Comparison of ENCODE assay signal across 8 cellular contexts in genomic region chr17:42997390-42997983, GRCh38. TPM values are rescaled to one million over a fixed set of nuclear protein-coding genes. Genes with fewer than 3 reads are reported as not detected.
DNase-seq lines count a peak whose midpoint lies in the region; ATAC-seq, FAIRE-seq and TF ChIP-seq lines count a peak whose summit lies in the region.

No MANE protein-coding gene starts in this region.

- intact Hi-C loops in K562 (cut with micrococcal nuclease), result loop anchor here (5.0 kb wide), 1 partner anchor 60 kb away; no protein-coding TSS in a partner anchor

- WGBS in K562 (ENCODE audit: insufficient coverage, low coverage, missing lambda C conversion rate), result 9% methylated on average over 5 of the region's 5 CpGs
- 50% methylated on average over 1 to 3 of the region's 5 CpGs for WGBS in mesodermal cell (ENCODE audit: insufficient coverage in 2 of 2), 2 experiments

- ATAC-seq in K562 (no peak), GM21526 (IDR thresholded peaks at IDR 0.05; ENCODE audit: low FRiP score, unreplicated experiment) (no peak)

- DNase-seq in AG04450 (ENCODE audit: low read depth, low spot score) (no peak), HT-29 (ENCODE audit: low spot score) (peak; percentile 30), K562 (ENCODE audit: extremely low read depth in 1 of 4, low spot score in 3 of 4) (no peak), COLO668 (lab: John Stamatoyannopoulos, UW; ENCODE audit: unreplicated experiment) (no peak), GOT3 (lab: John Stamatoyannopoulos, UW) (no peak)
- DNase-seq in activated CD4-positive, alpha-beta T cell treated with anti-CD3 and anti-CD28 coated beads for 1 hour, result no peak

- POLR2A ChIA-PET in AG04450 (lab: Yijun Ruan, JAX), result interaction anchor here (0.5 to 2.0 kb wide), 23 partner anchors 9 to 802 kb away, joined by 3 to 22 read pairs (median 5); partner anchors contain the start of genes AOC2, BECN1, IFI35 and NBR1
- POLR2A ChIA-PET in K562 (lab: Yijun Ruan, JAX), result interaction anchor here (0.5 to 2.7 kb wide), 33 partner anchors 9 to 420 kb away, joined by 3 to 31 read pairs (median 5); partner anchors contain the start of genes AOC2, BECN1, IFI35 and NBR1

- H4K20me1 ChIP-seq in K562 (replicated peaks; ENCODE audit: control insufficient read depth, insufficient read depth, low read length), result peaks cover 2% of the 10 kb centered on the region; the same call in 1 of the 2 replicates

- H3K36me3 ChIP-seq in K562 (ENCODE audit: control insufficient read depth, insufficient read depth, low read length), result peaks cover 59% of the 10 kb centered on the region
- peaks cover 57% of the 10 kb centered on the region for H3K36me3 ChIP-seq in mesodermal cell (ENCODE audit: control insufficient read depth, insufficient read depth, low read length)

- H3K4me1 ChIP-seq in K562 (replicated peaks in 1 of 2; ENCODE audit: control insufficient read depth in 2 of 2, insufficient read depth in 2 of 2, low read length in 2 of 2) (peaks cover 14 to 18% of the 10 kb centered on the region in 2 experiments; a peak in 4 of 5 replicates), mesodermal cell (ENCODE audit: control insufficient read depth, insufficient read depth, low read length, poor library complexity, severe bottlenecking) (peaks cover 23% of the 10 kb centered on the region)

- H3K27me3 ChIP-seq in AG04450 (ENCODE audit: control insufficient read depth, insufficient read depth, low read length) (no peaks in the 10 kb centered on the region), K562 (ENCODE audit: control insufficient read depth in 2 of 2, insufficient read depth in 2 of 2, low read length in 2 of 2) (no peaks in the 10 kb centered on the region)

- CTCF ChIA-PET in AG04450 (lab: Charles Lee), result interaction anchor here (0.6 to 2.6 kb wide), 19 partner anchors 9 to 419 kb away, joined by 3 to 22 read pairs (median 5); partner anchors contain the start of genes AOC2, BECN1, IFI35 and PTGES3L
- CTCF ChIA-PET in K562 (lab: Yijun Ruan, JAX; ENCODE audit: low intra/inter-chr PET ratio), result interaction anchor here (0.6 to 1.4 kb wide), 5 partner anchors 59 to 486 kb away, joined by 3 to 8 read pairs (median 3); partner anchors contain the start of genes AOC2, DHX8 and PSME3

- H3K27ac ChIP-seq in AG04450 (ENCODE audit: low read depth, low read length), result no peak overlapping the region
- peak overlapping the region; percentile 94 for H3K27ac ChIP-seq in K562 (ENCODE audit: extremely low read depth, low read depth, low read length)
- peak overlapping the region; percentile 99 for H3K27ac ChIP-seq in mesodermal cell (ENCODE audit: low read depth, low read length, severe bottlenecking)

- peak overlapping the region; percentile 40 to 95; a peak in 3 of 4 replicates for H3K9ac ChIP-seq in K562 (ENCODE audit: insufficient read depth in 1 of 2, low read depth in 2 of 2, low read length in 2 of 2)

- TF ChIP-seq CTCF in AG04450 (IDR thresholded peaks at IDR 0.05; ENCODE audit: low read depth, low read length) (no peak), K562 (IDR thresholded peaks at IDR 0.05 in 2 of 3, conservative IDR thresholded peaks at IDR 0.05 in 1 of 3; ENCODE audit: insufficient read depth in 2 of 3, low read depth in 1 of 3, low read length in 3 of 3) (no peak)

- TSS peak; percentile 48 for BruUV-seq in K562 (replicated peaks; lab: Mats Ljungman, UMichigan)

- FAIRE-seq in K562 (lab: Jason Lieb, UNC), result no peak

- peaks cover 33% of the 10 kb centered on the region for H3K79me2 ChIP-seq in K562 (ENCODE audit: control insufficient read depth, insufficient read depth, low read length)

- H3K4me3 ChIP-seq in AG04450 (ENCODE audit: low read depth, low read length), result peak overlapping the region; percentile 28
- peak overlapping the region; percentile 93 for H3K4me3 ChIP-seq in K562
- H3K4me3 ChIP-seq in mesodermal cell (ENCODE audit: extremely low read depth, insufficient read depth, low read length, poor library complexity, severe bottlenecking), result peak overlapping the region; percentile 32

- H3K9me1 ChIP-seq in K562 (ENCODE audit: control insufficient read depth, insufficient read depth, low read length), result no peaks in the 10 kb centered on the region

- H3K9me3 ChIP-seq in AG04450 (ENCODE audit: control insufficient read depth, insufficient read depth, low read length), result peaks cover 5% of the 10 kb centered on the region; the same call in 1 of the 2 replicates
- H3K9me3 ChIP-seq in K562 (replicated peaks; ENCODE audit: control insufficient read depth, insufficient read depth, low read depth, low read length), result no peaks in the 10 kb centered on the region
- H3K9me3 ChIP-seq in mesodermal cell (ENCODE audit: control insufficient read depth, low read length), result no peaks in the 10 kb centered on the region

- H2AFZ ChIP-seq in K562 (ENCODE audit: low read depth, low read length), result peak overlapping the region; percentile 85

- no peak for TF ChIP-seq EP300 in K562 (IDR thresholded peaks at IDR 0.05; ENCODE audit: low read length)

- H3K4me2 ChIP-seq in K562 (ENCODE audit: insufficient read depth, low read length), result peak overlapping the region; percentile 99

- TF ChIP-seq RAD21 in K562 (CRISPR knock-in tag; conservative IDR thresholded peaks at IDR 0.05 in 1 of 2, IDR thresholded peaks at IDR 0.05 in 1 of 2), result no peak

- TF ChIP-seq POLR2A in K562 (conservative IDR thresholded peaks at IDR 0.05), result no peak

- in situ Hi-C loops in K562 (cut with MboI), result no loop called here

RNA-seq across cellular contexts. Expression of gene RPL27, which starts 0.7 kb away (rescaled TPM):
- polyA plus RNA-seq in AG04450 (2011; rRNA removed), result 4,202 and 4,485 TPM in 2 replicates
- 1,483 and 2,105 TPM in 2 replicates for polyA minus RNA-seq in AG04450 (2011; rRNA and poly(A)+ RNA removed)
- total RNA-seq in HT-29 (2014; rRNA removed; shearing (Covaris generic)), result 1,187 and 1,205 TPM in 2 replicates
- 253 and 412 TPM in 2 replicates for total RNA-seq in K562 (2011; cell fraction: chromatin; rRNA removed; ENCODE audit: low replicate concordance)
- 1,095 and 1,098 TPM in 2 replicates for total RNA-seq in K562 (2011; cell fraction: nucleolus; rRNA removed)
- 971 and 1,742 TPM in 2 replicates for total RNA-seq in K562 (2011; cell fraction: nucleoplasm; rRNA removed)
- 2,067 and 2,551 TPM in 2 replicates for total RNA-seq in K562 (2014; rRNA removed)
- 2,142 and 2,848 TPM in 2 replicates for total RNA-seq in K562 (2014; rRNA removed; fragmentation: Illumina TruSeq; extraction: Trizol)
- 2,702 and 3,023 TPM in 2 replicates for total RNA-seq in K562 (2015; rRNA removed; fragmentation: Illumina TruSeq; extraction: Trizol)
- 1,539 and 1,728 TPM in 2 replicates for total RNA-seq in K562 (2021)
- polyA plus RNA-seq in K562 (2011; rRNA removed), result 5,002 and 6,155 TPM in 2 replicates
- 2,939 and 4,172 TPM in 2 replicates for polyA plus RNA-seq in K562 (2011; cell fraction: cytosol; rRNA removed)
- 1,268 and 1,390 TPM in 2 replicates for polyA plus RNA-seq in K562 (2011; cell fraction: nucleus; rRNA removed)
- polyA plus RNA-seq in K562 (2012), result 3,200 and 4,932 TPM in 2 replicates
- 4,115 and 4,591 TPM in 2 replicates for polyA plus RNA-seq in K562 (2014; fragmentation: Illumina TruSeq; extraction: Trizol)
- 1,000 to 10,000 TPM; 3,710 to 4,120 TPM for polyA plus RNA-seq in K562 (2014; fragmentation: Nextera tagmentation; extraction: Ambion mirVana)
- 3,174 and 4,926 TPM in 2 replicates for polyA plus RNA-seq in K562 (2014; rRNA removed)
- polyA minus RNA-seq in K562 (2011; rRNA and poly(A)+ RNA removed), result 945 and 1,386 TPM in 2 replicates
- polyA minus RNA-seq in K562 (2011; cell fraction: cytosol; rRNA and poly(A)+ RNA removed), result 577 and 776 TPM in 2 replicates
- polyA minus RNA-seq in K562 (2011; cell fraction: nucleus; rRNA and poly(A)+ RNA removed), result 198 and 385 TPM in 2 replicates
- 2,329 TPM for polyA plus RNA-seq in mesodermal cell (2013, experiment 1 of 2)
- 2,398 TPM for polyA plus RNA-seq in mesodermal cell (2013, experiment 2 of 2)

RNA-seq across cellular contexts. Expression of gene IFI35, which starts 9.1 kb away (rescaled TPM):
- polyA plus RNA-seq in AG04450 (2011; rRNA removed) (24.1 and 25.7 TPM in 2 replicates), K562 (2011; rRNA removed) (5.3 and 7.5 TPM in 2 replicates), K562 (2014; fragmentation: Illumina TruSeq; extraction: Trizol) (11.3 TPM in 2 replicates), K562 (2014; fragmentation: Nextera tagmentation; extraction: Ambion mirVana) (10 to 100 TPM in 1 of 2 experiments, 1 to 10 TPM in 1; 4.4 to 10.2 TPM), K562 (2014; rRNA removed) (12.0 and 13.1 TPM in 2 replicates)
- polyA minus RNA-seq in AG04450 (2011; rRNA and poly(A)+ RNA removed), result 15.7 and 24.7 TPM in 2 replicates
- 35.3 and 47.6 TPM in 2 replicates for total RNA-seq in HT-29 (2014; rRNA removed; shearing (Covaris generic))
- total RNA-seq in K562 (2011; cell fraction: chromatin; rRNA removed; ENCODE audit: low replicate concordance), result 4.9 and 13.4 TPM in 2 replicates
- total RNA-seq in K562 (2011; cell fraction: nucleolus; rRNA removed), result 12.0 and 15.2 TPM in 2 replicates
- total RNA-seq in K562 (2011; cell fraction: nucleoplasm; rRNA removed), result 8.1 and 8.3 TPM in 2 replicates
- total RNA-seq in K562 (2014; rRNA removed) (11.7 and 13.9 TPM in 2 replicates), K562 (2014; rRNA removed; fragmentation: Illumina TruSeq; extraction: Trizol) (3.9 and 4.7 TPM in 2 replicates), K562 (2015; rRNA removed; fragmentation: Illumina TruSeq; extraction: Trizol) (8.4 and 9.4 TPM in 2 replicates), K562 (2021) (10.6 TPM in 2 replicates)
- 8.4 and 15.8 TPM in 2 replicates for polyA plus RNA-seq in K562 (2011; cell fraction: cytosol; rRNA removed)
- polyA plus RNA-seq in K562 (2011; cell fraction: nucleus; rRNA removed), result 8.6 and 12.3 TPM in 2 replicates
- polyA plus RNA-seq in K562 (2012), result 16.2 and 33.1 TPM in 2 replicates
- 2.5 and 4.1 TPM in 2 replicates for polyA minus RNA-seq in K562 (2011; rRNA and poly(A)+ RNA removed)
- 2.3 and 3.0 TPM in 2 replicates for polyA minus RNA-seq in K562 (2011; cell fraction: cytosol; rRNA and poly(A)+ RNA removed)
- polyA minus RNA-seq in K562 (2011; cell fraction: nucleus; rRNA and poly(A)+ RNA removed), result 3.2 and 3.3 TPM in 2 replicates
- polyA plus RNA-seq in mesodermal cell (2013, experiment 1 of 2), result 0.88 TPM
- 1.4 TPM for polyA plus RNA-seq in mesodermal cell (2013, experiment 2 of 2)

RNA-seq across cellular contexts. Expression of gene RUNDC1, which starts 17.1 kb away (rescaled TPM):
- 8.7 and 9.4 TPM in 2 replicates for polyA plus RNA-seq in AG04450 (2011; rRNA removed)
- polyA minus RNA-seq in AG04450 (2011; rRNA and poly(A)+ RNA removed), result 7.4 and 9.2 TPM in 2 replicates
- 13.0 and 13.8 TPM in 2 replicates for total RNA-seq in HT-29 (2014; rRNA removed; shearing (Covaris generic))
- 45.7 and 57.8 TPM in 2 replicates for total RNA-seq in K562 (2011; cell fraction: chromatin; rRNA removed; ENCODE audit: low replicate concordance)
- 36.1 and 40.2 TPM in 2 replicates for total RNA-seq in K562 (2011; cell fraction: nucleolus; rRNA removed)
- 40.8 and 43.7 TPM in 2 replicates for total RNA-seq in K562 (2011; cell fraction: nucleoplasm; rRNA removed)
- 9.4 and 12.0 TPM in 2 replicates for total RNA-seq in K562 (2014; rRNA removed)
- total RNA-seq in K562 (2014; rRNA removed; fragmentation: Illumina TruSeq; extraction: Trizol), result 6.3 and 6.6 TPM in 2 replicates
- total RNA-seq in K562 (2015; rRNA removed; fragmentation: Illumina TruSeq; extraction: Trizol), result 9.0 and 9.4 TPM in 2 replicates
- 11.1 and 12.5 TPM in 2 replicates for total RNA-seq in K562 (2021)
- polyA plus RNA-seq in K562 (2011; rRNA removed), result 8.1 and 10.5 TPM in 2 replicates
- 5.6 and 8.2 TPM in 2 replicates for polyA plus RNA-seq in K562 (2011; cell fraction: cytosol; rRNA removed)
- 7.3 and 11.3 TPM in 2 replicates for polyA plus RNA-seq in K562 (2011; cell fraction: nucleus; rRNA removed)
- polyA plus RNA-seq in K562 (2012), result 10.6 and 11.1 TPM in 2 replicates
- 10.5 and 12.6 TPM in 2 replicates for polyA plus RNA-seq in K562 (2014; fragmentation: Illumina TruSeq; extraction: Trizol)
- polyA plus RNA-seq in K562 (2014; fragmentation: Nextera tagmentation; extraction: Ambion mirVana), result 1 to 10 TPM; 3.4 to 3.6 TPM
- polyA plus RNA-seq in K562 (2014; rRNA removed), result 8.3 and 8.8 TPM in 2 replicates
- polyA minus RNA-seq in K562 (2011; rRNA and poly(A)+ RNA removed), result 12.3 and 18.9 TPM in 2 replicates
- 4.2 and 8.2 TPM in 2 replicates for polyA minus RNA-seq in K562 (2011; cell fraction: cytosol; rRNA and poly(A)+ RNA removed)
- polyA minus RNA-seq in K562 (2011; cell fraction: nucleus; rRNA and poly(A)+ RNA removed), result 5.3 and 8.8 TPM in 2 replicates
- 9.6 TPM for polyA plus RNA-seq in mesodermal cell (2013, experiment 1 of 2)
- polyA plus RNA-seq in mesodermal cell (2013, experiment 2 of 2), result 7.7 TPM

RNA-seq across cellular contexts. Expression of gene PTGES3L, which starts 17.6 kb away (rescaled TPM):
- polyA plus RNA-seq in AG04450 (2011; rRNA removed) (1.8 and 1.9 TPM in 2 replicates), K562 (2011; rRNA removed) (5.5 and 7.7 TPM in 2 replicates), K562 (2014; fragmentation: Illumina TruSeq; extraction: Trizol) (11.8 and 12.1 TPM in 2 replicates), K562 (2014; fragmentation: Nextera tagmentation; extraction: Ambion mirVana) (10 to 100 TPM; 11.5 to 16.0 TPM), K562 (2014; rRNA removed) (10.9 and 14.5 TPM in 2 replicates)
- polyA minus RNA-seq in AG04450 (2011; rRNA and poly(A)+ RNA removed), result 0.46 and 3.6 TPM in 2 replicates
- 0.52 and 0.66 TPM in 2 replicates for total RNA-seq in HT-29 (2014; rRNA removed; shearing (Covaris generic))
- total RNA-seq in K562 (2011; cell fraction: chromatin; rRNA removed; ENCODE audit: low replicate concordance), result 29.7 and 49.0 TPM in 2 replicates
- 21.0 and 22.5 TPM in 2 replicates for total RNA-seq in K562 (2011; cell fraction: nucleolus; rRNA removed)
- 22.1 and 38.2 TPM in 2 replicates for total RNA-seq in K562 (2011; cell fraction: nucleoplasm; rRNA removed)
- total RNA-seq in K562 (2014; rRNA removed) (6.0 and 12.2 TPM in 2 replicates), K562 (2014; rRNA removed; fragmentation: Illumina TruSeq; extraction: Trizol) (8.8 and 9.0 TPM in 2 replicates), K562 (2015; rRNA removed; fragmentation: Illumina TruSeq; extraction: Trizol) (6.8 and 7.8 TPM in 2 replicates), K562 (2021) (8.2 and 9.6 TPM in 2 replicates)
- 5.1 and 7.1 TPM in 2 replicates for polyA plus RNA-seq in K562 (2011; cell fraction: cytosol; rRNA removed)
- 8.0 and 9.9 TPM in 2 replicates for polyA plus RNA-seq in K562 (2011; cell fraction: nucleus; rRNA removed)
- 10.0 and 17.2 TPM in 2 replicates for polyA plus RNA-seq in K562 (2012)
- 5.8 and 9.6 TPM in 2 replicates for polyA minus RNA-seq in K562 (2011; rRNA and poly(A)+ RNA removed)
- polyA minus RNA-seq in K562 (2011; cell fraction: cytosol; rRNA and poly(A)+ RNA removed), result 3.7 and 6.1 TPM in 2 replicates
- polyA minus RNA-seq in K562 (2011; cell fraction: nucleus; rRNA and poly(A)+ RNA removed), result 6.6 and 7.0 TPM in 2 replicates
- polyA plus RNA-seq in mesodermal cell (2013, experiment 1 of 2), result 3.8 TPM
- 3.5 TPM for polyA plus RNA-seq in mesodermal cell (2013, experiment 2 of 2)

RNA-seq across cellular contexts. Expression of gene VAT1, which starts 24.7 kb away (rescaled TPM):
- 228 and 236 TPM in 2 replicates for polyA plus RNA-seq in AG04450 (2011; rRNA removed)
- polyA minus RNA-seq in AG04450 (2011; rRNA and poly(A)+ RNA removed), result 413 and 536 TPM in 2 replicates
- total RNA-seq in HT-29 (2014; rRNA removed; shearing (Covaris generic)), result 83.7 and 106 TPM in 2 replicates
- total RNA-seq in K562 (2011; cell fraction: chromatin; rRNA removed; ENCODE audit: low replicate concordance), result 30.5 and 61.9 TPM in 2 replicates
- total RNA-seq in K562 (2011; cell fraction: nucleolus; rRNA removed), result 43.8 and 46.4 TPM in 2 replicates
- total RNA-seq in K562 (2011; cell fraction: nucleoplasm; rRNA removed), result 40.5 and 42.9 TPM in 2 replicates
- 72.5 and 96.7 TPM in 2 replicates for total RNA-seq in K562 (2014; rRNA removed)
- 58.6 and 60.6 TPM in 2 replicates for total RNA-seq in K562 (2014; rRNA removed; fragmentation: Illumina TruSeq; extraction: Trizol)
- total RNA-seq in K562 (2015; rRNA removed; fragmentation: Illumina TruSeq; extraction: Trizol), result 94.7 and 97.8 TPM in 2 replicates
- total RNA-seq in K562 (2021), result 141 and 153 TPM in 2 replicates
- polyA plus RNA-seq in K562 (2011; rRNA removed), result 46.3 and 61.6 TPM in 2 replicates
- 43.4 and 85.3 TPM in 2 replicates for polyA plus RNA-seq in K562 (2011; cell fraction: cytosol; rRNA removed)
- polyA plus RNA-seq in K562 (2011; cell fraction: nucleus; rRNA removed), result 24.4 and 32.6 TPM in 2 replicates
- 310 and 384 TPM in 2 replicates for polyA plus RNA-seq in K562 (2012)
- 108 and 109 TPM in 2 replicates for polyA plus RNA-seq in K562 (2014; fragmentation: Illumina TruSeq; extraction: Trizol)
- 10 to 100 TPM; 29.4 to 46.0 TPM for polyA plus RNA-seq in K562 (2014; fragmentation: Nextera tagmentation; extraction: Ambion mirVana)
- polyA plus RNA-seq in K562 (2014; rRNA removed), result 62.2 and 66.7 TPM in 2 replicates
- polyA minus RNA-seq in K562 (2011; rRNA and poly(A)+ RNA removed), result 83.5 and 143 TPM in 2 replicates
- 71.9 and 78.2 TPM in 2 replicates for polyA minus RNA-seq in K562 (2011; cell fraction: cytosol; rRNA and poly(A)+ RNA removed)
- 13.9 and 17.1 TPM in 2 replicates for polyA minus RNA-seq in K562 (2011; cell fraction: nucleus; rRNA and poly(A)+ RNA removed)
- polyA plus RNA-seq in mesodermal cell (2013, experiment 1 of 2), result 282 TPM
- polyA plus RNA-seq in mesodermal cell (2013, experiment 2 of 2), result 239 TPM

Comparison
In these comparisons a context has a peak if more than half of its experiments do, and no peak if none do; other contexts are left out.
1. H3K4me3 ChIP-seq: peak in every context shown above with its lines; median percentile 93 in K562; 32 in mesodermal cell; 28 in AG04450.